In genomic region chr3:52231502-52232278, GRCh38 we compare ENCODE assay signal across 8 cellular contexts. TPM values are rescaled to one million over a fixed set of nuclear protein-coding genes. Genes with fewer than 3 reads are reported as not detected.
A peak's percentile ranks its signal among the peaks of the same experiment; 100 is the strongest.
DNase-seq lines count a peak whose midpoint lies in the region; ATAC-seq, FAIRE-seq and TF ChIP-seq lines count a peak whose summit lies in the region.

No MANE protein-coding gene starts in this region.

- H3K4me3 ChIP-seq in Loucy (ENCODE audit: low read length, poor library complexity, severe bottlenecking) (no peak overlapping the region), WERI-Rb-1 (ENCODE audit: low read depth, low read length) (no peak overlapping the region), body of pancreas (no peak overlapping the region), HepG2 (replicated peaks in 1 of 3; ENCODE audit: insufficient read depth in 1 of 3, low read depth in 2 of 3, low read length in 3 of 3) (no peak overlapping the region)

- peak; percentile 82 for DNase-seq in GM12892 (ENCODE audit: insufficient read length)
- peak; percentile 47 for DNase-seq in WERI-Rb-1
- DNase-seq in body of pancreas: peak; percentile 77 to 83 (median 82)
- DNase-seq in HepG2 (ENCODE audit: low spot score): no peak
- DNase-seq in stimulated activated CD8-positive, alpha-beta memory T cell treated with anti-CD3 and anti-CD28 coated beads, Interleukin-12 subunit alpha, Interleukin-12 subunit beta, amount 100 ng/mL, for 1 hour (ENCODE audit: low read depth): peak; percentile 80
- no peak for DNase-seq in SW 1271 (lab: John Stamatoyannopoulos, UW)

- H3K79me2 ChIP-seq in Loucy (ENCODE audit: insufficient read depth, low read length) (peaks cover 22% of the 10 kb centered on the region), HepG2 (ENCODE audit: insufficient read depth, low read length) (peaks cover 11% of the 10 kb centered on the region)

- FAIRE-seq in GM12892 (lab: Jason Lieb, UNC) (no peak), HepG2 (lab: Jason Lieb, UNC) (no peak)

- H2AFZ ChIP-seq in Loucy (ENCODE audit: low read length) (no peak overlapping the region), HepG2 (ENCODE audit: low read length) (no peak overlapping the region)

- H3K9me3 ChIP-seq in Loucy (ENCODE audit: insufficient read depth, low read depth, low read length) (no peaks in the 10 kb centered on the region), WERI-Rb-1 (ENCODE audit: severe bottlenecking) (no peaks in the 10 kb centered on the region), body of pancreas (no peaks in the 10 kb centered on the region), HepG2 (ENCODE audit: low read length) (no peaks in the 10 kb centered on the region)

- H3K27ac ChIP-seq in WERI-Rb-1 (no peak overlapping the region), body of pancreas (no peak overlapping the region), HepG2 (ENCODE audit: extremely low read length, insufficient read depth, low read length) (no peak overlapping the region)

- intact Hi-C loops in body of pancreas (cut with DNase I) (loop anchor here (5.0 kb wide), 1 partner anchor 116 kb away; no protein-coding TSS in a partner anchor), HepG2 (cut with micrococcal nuclease; ENCODE audit: unreplicated experiment) (no loop called here)

- TF ChIP-seq POLR2A in GM12892 (IDR thresholded peaks at IDR 0.05; ENCODE audit: low read depth, low read length): no peak
- no peak for TF ChIP-seq POLR2A in body of pancreas (IDR thresholded peaks at IDR 0.05)
- TF ChIP-seq POLR2A in HepG2 (IDR thresholded peaks at IDR 0.05; ENCODE audit: insufficient read depth in 1 of 2, low read depth in 2 of 2, low read length in 2 of 2): no peak

- ATAC-seq in body of pancreas (peak; percentile 74), HepG2 (peak; percentile 65), GM18907 (IDR thresholded peaks at IDR 0.05; ENCODE audit: unreplicated experiment) (no peak)

- H3K36me3 ChIP-seq in Loucy (ENCODE audit: insufficient read depth, low read length): peaks cover 29% of the 10 kb centered on the region; the same call in 1 of the 2 replicates
- peaks cover 8% of the 10 kb centered on the region for H3K36me3 ChIP-seq in WERI-Rb-1
- peaks cover 0 to 7% of the 10 kb centered on the region in 2 donors for H3K36me3 ChIP-seq in body of pancreas (replicated peaks in 1 of 2; ENCODE audit: insufficient read depth in 1 of 2, low read depth in 2 of 2)
- H3K36me3 ChIP-seq in HepG2 (replicated peaks in 1 of 2; ENCODE audit: control insufficient read depth in 1 of 2, insufficient read depth in 2 of 2, low read length in 2 of 2): peaks cover 21 to 50% of the 10 kb centered on the region in 2 experiments

- POLR2A ChIA-PET in HepG2 (lab: Yijun Ruan, JAX): interaction anchor here (1.1 to 2.2 kb wide), 2 partner anchors 46 to 58 kb away, joined by 7 read pairs; partner anchors contain the start of gene WDR82

- BruUV-seq in HepG2 (replicated peaks; lab: Mats Ljungman, UMichigan): no TSS peak

- CTCF ChIA-PET in HepG2 (lab: Yijun Ruan, JAX; ENCODE audit: low intra/inter-chr PET ratio, low total read pairs): interaction anchor here (1.1 kb wide), 3 partner anchors 34 to 153 kb away, joined by 3 to 10 read pairs (median 3); no protein-coding TSS in a partner anchor

- H3K4me2 ChIP-seq in Loucy (ENCODE audit: low read depth, low read length, poor library complexity, severe bottlenecking) (no peak overlapping the region), HepG2 (ENCODE audit: low read depth, low read length) (no peak overlapping the region)

- H3K27me3 ChIP-seq in Loucy (ENCODE audit: insufficient read depth, low read length, poor library complexity, severe bottlenecking): no peaks in the 10 kb centered on the region
- H3K27me3 ChIP-seq in WERI-Rb-1 (ENCODE audit: insufficient read depth, low read depth, severe bottlenecking): no peaks in the 10 kb centered on the region
- no peaks in the 10 kb centered on the region for H3K27me3 ChIP-seq in body of pancreas
- no peaks in the 10 kb centered on the region for H3K27me3 ChIP-seq in HepG2 (ENCODE audit: control insufficient read depth in 1 of 2, insufficient read depth in 2 of 2, low read length in 2 of 2)

- peaks cover 3% of the 10 kb centered on the region for H3K4me1 ChIP-seq in Loucy (ENCODE audit: insufficient read depth, low read length, poor library complexity, severe bottlenecking)
- peaks cover 6% of the 10 kb centered on the region for H3K4me1 ChIP-seq in body of pancreas
- H3K4me1 ChIP-seq in HepG2 (ENCODE audit: insufficient read depth, low read length): peaks cover 15% of the 10 kb centered on the region

- peak; percentile 82 for TF ChIP-seq CTCF in Loucy (conservative IDR thresholded peaks at IDR 0.05; ENCODE audit: low read length)
- TF ChIP-seq CTCF in WERI-Rb-1 (IDR thresholded peaks at IDR 0.05; ENCODE audit: low read depth, low read length): peak; percentile 87
- peak; percentile 84 to 93 (median 89) for TF ChIP-seq CTCF in body of pancreas (IDR thresholded peaks at IDR 0.05)
- TF ChIP-seq CTCF in HepG2 (CRISPR knock-in tag; IDR thresholded peaks at IDR 0.05): peak; percentile 91

- no peak for TF ChIP-seq EP300 in HepG2 (IDR thresholded peaks at IDR 0.05; ENCODE audit: low read depth in 2 of 2, low read length in 2 of 2)
- no peak for TF ChIP-seq EP300 in HepG2 (CRISPR knock-in tag; IDR thresholded peaks at IDR 0.05; ENCODE audit: borderline replicate concordance)

- H3K9ac ChIP-seq in Loucy (ENCODE audit: low read depth, low read length, poor library complexity, severe bottlenecking) (no peak overlapping the region), HepG2 (ENCODE audit: insufficient read depth, low read depth, low read length) (no peak overlapping the region)

- no peaks in the 10 kb centered on the region for H3K9me2 ChIP-seq in Loucy (replicated peaks; ENCODE audit: low read depth, low read length)

- H4K20me1 ChIP-seq in Loucy (ENCODE audit: insufficient read depth, low read length, poor library complexity, severe bottlenecking): peaks cover 15% of the 10 kb centered on the region
- H4K20me1 ChIP-seq in HepG2 (ENCODE audit: insufficient read depth, low read length): peaks cover 17% of the 10 kb centered on the region

- in situ Hi-C loops in HepG2 (cut with HindIII; ENCODE audit: extremely low pct_ligation_motif_present, low pct_unique_long_range_greater_than_20kb): no loop called here

- WGBS in body of pancreas, 2 donors: 54 to 74% methylated on average over 13 to 30 of the region's 34 CpGs
- WGBS in HepG2 (ENCODE audit: low lambda C conversion rate): 92% methylated on average over 13 of the region's 34 CpGs

- TF ChIP-seq RAD21 in HepG2 (CRISPR knock-in tag; IDR thresholded peaks at IDR 0.05): peak; percentile 88

- H3F3A ChIP-seq in Loucy (ENCODE audit: low read depth): no peaks in the 10 kb centered on the region

RNA-seq across cellular contexts. Expression of gene TLR9, which starts 6.2 kb away (rescaled TPM):
- 0.30 TPM for polyA plus RNA-seq in GM12892 (2012; ENCODE audit: missing spikeins)
- total RNA-seq in body of pancreas (under 1 TPM in 1 of 2 donors, not detected in 1; 0.26 TPM), HepG2 (2016; rRNA removed; fragmentation: Illumina TruSeq; extraction: Trizol) (not detected in 2 replicates)
- total RNA-seq in HepG2 (2016; cell fraction: cytosol; rRNA removed; fragmentation: Illumina TruSeq; extraction: Trizol; ENCODE audit: low read depth): not detected in 2 replicates
- total RNA-seq in HepG2 (2016; cell fraction: insoluble cytoplasmic fraction; rRNA removed; fragmentation: Illumina TruSeq; extraction: Trizol): not detected in 2 replicates
- total RNA-seq in HepG2 (2016; cell fraction: membrane; rRNA removed; fragmentation: Illumina TruSeq; extraction: Trizol): not detected in 2 replicates
- total RNA-seq in HepG2 (2016; cell fraction: nucleus; rRNA removed; fragmentation: Illumina TruSeq; extraction: Trizol): not detected in 2 replicates
- polyA plus RNA-seq in HepG2 (2011; rRNA removed): 0.08 TPM in 1 of 2 replicates, not detected in the other
- polyA plus RNA-seq in HepG2 (2011; cell fraction: cytosol; rRNA removed): 0.01 TPM in 2 replicates
- 0.88 and 0.95 TPM in 2 replicates for polyA plus RNA-seq in HepG2 (2011; cell fraction: nucleus; rRNA removed)
- 0.31 TPM in 1 of 2 replicates, not detected in the other for polyA plus RNA-seq in HepG2 (2012)
- not detected in 2 replicates for polyA plus RNA-seq in HepG2 (2016; cell fraction: cytosol; fragmentation: Illumina TruSeq; extraction: Trizol; ENCODE audit: low read depth)
- not detected in 2 replicates for polyA plus RNA-seq in HepG2 (2016; cell fraction: insoluble cytoplasmic fraction; fragmentation: Illumina TruSeq; extraction: Trizol; ENCODE audit: low read depth)
- not detected in 2 replicates for polyA plus RNA-seq in HepG2 (2016; cell fraction: membrane; fragmentation: Illumina TruSeq; extraction: Trizol; ENCODE audit: low read depth)
- not detected in 2 replicates for polyA plus RNA-seq in HepG2 (2016; cell fraction: nucleus; fragmentation: Illumina TruSeq; extraction: Trizol; ENCODE audit: insufficient read depth, low read depth)
- polyA minus RNA-seq in HepG2 (2011; rRNA and poly(A)+ RNA removed; ENCODE audit: low replicate concordance): 0.14 TPM in 1 of 2 replicates, not detected in the other
- not detected in 2 replicates for polyA minus RNA-seq in HepG2 (2011; cell fraction: cytosol; rRNA and poly(A)+ RNA removed)
- polyA minus RNA-seq in HepG2 (2011; cell fraction: nucleus; rRNA and poly(A)+ RNA removed): 0.25 and 0.26 TPM in 2 replicates

RNA-seq across cellular contexts. Expression of gene TWF2, which starts 7.3 kb away (rescaled TPM):
- polyA plus RNA-seq in GM12892 (2012; ENCODE audit: missing spikeins): 26.4 TPM
- total RNA-seq in body of pancreas: 10 to 100 TPM; 26.7 to 35.8 TPM
- total RNA-seq in HepG2 (2016; rRNA removed; fragmentation: Illumina TruSeq; extraction: Trizol): 45.5 and 49.1 TPM in 2 replicates
- total RNA-seq in HepG2 (2016; cell fraction: cytosol; rRNA removed; fragmentation: Illumina TruSeq; extraction: Trizol; ENCODE audit: low read depth): 9.3 and 10.4 TPM in 2 replicates
- total RNA-seq in HepG2 (2016; cell fraction: insoluble cytoplasmic fraction; rRNA removed; fragmentation: Illumina TruSeq; extraction: Trizol): 46.7 and 47.5 TPM in 2 replicates
- total RNA-seq in HepG2 (2016; cell fraction: membrane; rRNA removed; fragmentation: Illumina TruSeq; extraction: Trizol): 18.1 and 19.8 TPM in 2 replicates
- total RNA-seq in HepG2 (2016; cell fraction: nucleus; rRNA removed; fragmentation: Illumina TruSeq; extraction: Trizol): 19.0 and 20.5 TPM in 2 replicates
- 108 and 123 TPM in 2 replicates for polyA plus RNA-seq in HepG2 (2011; rRNA removed)
- polyA plus RNA-seq in HepG2 (2011; cell fraction: cytosol; rRNA removed): 139 and 201 TPM in 2 replicates
- 105 and 112 TPM in 2 replicates for polyA plus RNA-seq in HepG2 (2011; cell fraction: nucleus; rRNA removed)
- polyA plus RNA-seq in HepG2 (2012): 63.2 and 85.2 TPM in 2 replicates
- polyA plus RNA-seq in HepG2 (2016; cell fraction: cytosol; fragmentation: Illumina TruSeq; extraction: Trizol; ENCODE audit: low read depth): 10.6 and 11.3 TPM in 2 replicates
- polyA plus RNA-seq in HepG2 (2016; cell fraction: insoluble cytoplasmic fraction; fragmentation: Illumina TruSeq; extraction: Trizol; ENCODE audit: low read depth): 55.3 and 58.3 TPM in 2 replicates
- 16.1 and 16.9 TPM in 2 replicates for polyA plus RNA-seq in HepG2 (2016; cell fraction: membrane; fragmentation: Illumina TruSeq; extraction: Trizol; ENCODE audit: low read depth)
- polyA plus RNA-seq in HepG2 (2016; cell fraction: nucleus; fragmentation: Illumina TruSeq; extraction: Trizol; ENCODE audit: insufficient read depth, low read depth): 37.2 and 39.4 TPM in 2 replicates
- polyA minus RNA-seq in HepG2 (2011; rRNA and poly(A)+ RNA removed; ENCODE audit: low replicate concordance): 46.6 and 135 TPM in 2 replicates
- polyA minus RNA-seq in HepG2 (2011; cell fraction: cytosol; rRNA and poly(A)+ RNA removed): 84.6 and 87.5 TPM in 2 replicates
- polyA minus RNA-seq in HepG2 (2011; cell fraction: nucleus; rRNA and poly(A)+ RNA removed): 18.5 and 25.0 TPM in 2 replicates

RNA-seq across cellular contexts. Expression of gene PPM1M, which starts 13.9 kb away (rescaled TPM):
- polyA plus RNA-seq in GM12892 (2012; ENCODE audit: missing spikeins): 24.1 TPM
- total RNA-seq in body of pancreas (10 to 100 TPM in 1 of 2 donors, 1 to 10 TPM in 1; 6.9 to 15.3 TPM), HepG2 (2016; rRNA removed; fragmentation: Illumina TruSeq; extraction: Trizol) (1.5 and 2.5 TPM in 2 replicates)
- total RNA-seq in HepG2 (2016; cell fraction: cytosol; rRNA removed; fragmentation: Illumina TruSeq; extraction: Trizol; ENCODE audit: low read depth): 0.91 and 1.1 TPM in 2 replicates
- 2.2 and 2.4 TPM in 2 replicates for total RNA-seq in HepG2 (2016; cell fraction: insoluble cytoplasmic fraction; rRNA removed; fragmentation: Illumina TruSeq; extraction: Trizol)
- total RNA-seq in HepG2 (2016; cell fraction: membrane; rRNA removed; fragmentation: Illumina TruSeq; extraction: Trizol): 2.7 and 3.5 TPM in 2 replicates
- total RNA-seq in HepG2 (2016; cell fraction: nucleus; rRNA removed; fragmentation: Illumina TruSeq; extraction: Trizol): 2.0 and 2.1 TPM in 2 replicates
- 5.9 and 6.9 TPM in 2 replicates for polyA plus RNA-seq in HepG2 (2011; rRNA removed)
- polyA plus RNA-seq in HepG2 (2011; cell fraction: cytosol; rRNA removed): 4.4 and 5.2 TPM in 2 replicates
- 20.6 and 21.3 TPM in 2 replicates for polyA plus RNA-seq in HepG2 (2011; cell fraction: nucleus; rRNA removed)
- polyA plus RNA-seq in HepG2 (2012): 4.0 and 4.5 TPM in 2 replicates
- 0.99 and 1.1 TPM in 2 replicates for polyA plus RNA-seq in HepG2 (2016; cell fraction: cytosol; fragmentation: Illumina TruSeq; extraction: Trizol; ENCODE audit: low read depth)
- 2.0 and 2.3 TPM in 2 replicates for polyA plus RNA-seq in HepG2 (2016; cell fraction: insoluble cytoplasmic fraction; fragmentation: Illumina TruSeq; extraction: Trizol; ENCODE audit: low read depth)
- polyA plus RNA-seq in HepG2 (2016; cell fraction: membrane; fragmentation: Illumina TruSeq; extraction: Trizol; ENCODE audit: low read depth): 2.3 and 2.5 TPM in 2 replicates
- 3.6 and 4.3 TPM in 2 replicates for polyA plus RNA-seq in HepG2 (2016; cell fraction: nucleus; fragmentation: Illumina TruSeq; extraction: Trizol; ENCODE audit: insufficient read depth, low read depth)
- polyA minus RNA-seq in HepG2 (2011; rRNA and poly(A)+ RNA removed; ENCODE audit: low replicate concordance): 8.9 and 14.9 TPM in 2 replicates
- 1.5 and 1.9 TPM in 2 replicates for polyA minus RNA-seq in HepG2 (2011; cell fraction: cytosol; rRNA and poly(A)+ RNA removed)
- 2.7 and 3.7 TPM in 2 replicates for polyA minus RNA-seq in HepG2 (2011; cell fraction: nucleus; rRNA and poly(A)+ RNA removed)

RNA-seq across cellular contexts. Expression of gene ALAS1, which starts 33.7 kb away (rescaled TPM):
- 58.3 TPM for polyA plus RNA-seq in GM12892 (2012; ENCODE audit: missing spikeins)
- 10 to 100 TPM; 13.5 to 63.6 TPM for total RNA-seq in body of pancreas
- total RNA-seq in HepG2 (2016; rRNA removed; fragmentation: Illumina TruSeq; extraction: Trizol): 36.0 and 40.2 TPM in 2 replicates
- total RNA-seq in HepG2 (2016; cell fraction: cytosol; rRNA removed; fragmentation: Illumina TruSeq; extraction: Trizol; ENCODE audit: low read depth): 9.6 and 11.6 TPM in 2 replicates
- 33.6 and 35.3 TPM in 2 replicates for total RNA-seq in HepG2 (2016; cell fraction: insoluble cytoplasmic fraction; rRNA removed; fragmentation: Illumina TruSeq; extraction: Trizol)
- total RNA-seq in HepG2 (2016; cell fraction: membrane; rRNA removed; fragmentation: Illumina TruSeq; extraction: Trizol): 14.0 and 14.5 TPM in 2 replicates
- 16.9 and 18.1 TPM in 2 replicates for total RNA-seq in HepG2 (2016; cell fraction: nucleus; rRNA removed; fragmentation: Illumina TruSeq; extraction: Trizol)
- 39.0 and 43.2 TPM in 2 replicates for polyA plus RNA-seq in HepG2 (2011; rRNA removed)
- polyA plus RNA-seq in HepG2 (2011; cell fraction: cytosol; rRNA removed): 41.2 and 50.6 TPM in 2 replicates
- 30.0 and 30.9 TPM in 2 replicates for polyA plus RNA-seq in HepG2 (2011; cell fraction: nucleus; rRNA removed)
- polyA plus RNA-seq in HepG2 (2012): 19.8 and 27.7 TPM in 2 replicates
- 3.9 and 4.3 TPM in 2 replicates for polyA plus RNA-seq in HepG2 (2016; cell fraction: cytosol; fragmentation: Illumina TruSeq; extraction: Trizol; ENCODE audit: low read depth)
- 27.6 and 42.4 TPM in 2 replicates for polyA plus RNA-seq in HepG2 (2016; cell fraction: insoluble cytoplasmic fraction; fragmentation: Illumina TruSeq; extraction: Trizol; ENCODE audit: low read depth)
- 6.8 and 7.1 TPM in 2 replicates for polyA plus RNA-seq in HepG2 (2016; cell fraction: membrane; fragmentation: Illumina TruSeq; extraction: Trizol; ENCODE audit: low read depth)
- polyA plus RNA-seq in HepG2 (2016; cell fraction: nucleus; fragmentation: Illumina TruSeq; extraction: Trizol; ENCODE audit: insufficient read depth, low read depth): 26.7 and 30.3 TPM in 2 replicates
- 49.6 and 54.7 TPM in 2 replicates for polyA minus RNA-seq in HepG2 (2011; rRNA and poly(A)+ RNA removed; ENCODE audit: low replicate concordance)
- 23.9 and 26.4 TPM in 2 replicates for polyA minus RNA-seq in HepG2 (2011; cell fraction: cytosol; rRNA and poly(A)+ RNA removed)
- polyA minus RNA-seq in HepG2 (2011; cell fraction: nucleus; rRNA and poly(A)+ RNA removed): 17.3 and 19.0 TPM in 2 replicates

RNA-seq across cellular contexts. Expression of gene WDR82, which starts 46.8 kb away (rescaled TPM):
- polyA plus RNA-seq in GM12892 (2012; ENCODE audit: missing spikeins): 34.7 TPM
- total RNA-seq in body of pancreas (10 to 100 TPM; 19.1 to 21.5 TPM), HepG2 (2016; rRNA removed; fragmentation: Illumina TruSeq; extraction: Trizol) (59.5 and 62.0 TPM in 2 replicates)
- total RNA-seq in HepG2 (2016; cell fraction: cytosol; rRNA removed; fragmentation: Illumina TruSeq; extraction: Trizol; ENCODE audit: low read depth): 6.3 and 6.7 TPM in 2 replicates
- 58.9 and 60.5 TPM in 2 replicates for total RNA-seq in HepG2 (2016; cell fraction: insoluble cytoplasmic fraction; rRNA removed; fragmentation: Illumina TruSeq; extraction: Trizol)
- 27.7 and 28.8 TPM in 2 replicates for total RNA-seq in HepG2 (2016; cell fraction: membrane; rRNA removed; fragmentation: Illumina TruSeq; extraction: Trizol)
- total RNA-seq in HepG2 (2016; cell fraction: nucleus; rRNA removed; fragmentation: Illumina TruSeq; extraction: Trizol): 32.4 and 32.6 TPM in 2 replicates
- 39.1 and 41.9 TPM in 2 replicates for polyA plus RNA-seq in HepG2 (2011; rRNA removed)
- polyA plus RNA-seq in HepG2 (2011; cell fraction: cytosol; rRNA removed): 23.5 and 37.7 TPM in 2 replicates
- polyA plus RNA-seq in HepG2 (2011; cell fraction: nucleus; rRNA removed): 10.7 and 14.5 TPM in 2 replicates
- polyA plus RNA-seq in HepG2 (2012): 48.3 and 52.2 TPM in 2 replicates
- polyA plus RNA-seq in HepG2 (2016; cell fraction: cytosol; fragmentation: Illumina TruSeq; extraction: Trizol; ENCODE audit: low read depth): 3.6 and 4.2 TPM in 2 replicates
- 60.6 and 66.1 TPM in 2 replicates for polyA plus RNA-seq in HepG2 (2016; cell fraction: insoluble cytoplasmic fraction; fragmentation: Illumina TruSeq; extraction: Trizol; ENCODE audit: low read depth)
- 13.9 and 15.0 TPM in 2 replicates for polyA plus RNA-seq in HepG2 (2016; cell fraction: membrane; fragmentation: Illumina TruSeq; extraction: Trizol; ENCODE audit: low read depth)
- 38.8 and 40.8 TPM in 2 replicates for polyA plus RNA-seq in HepG2 (2016; cell fraction: nucleus; fragmentation: Illumina TruSeq; extraction: Trizol; ENCODE audit: insufficient read depth, low read depth)
- polyA minus RNA-seq in HepG2 (2011; rRNA and poly(A)+ RNA removed; ENCODE audit: low replicate concordance): 52.7 and 77.7 TPM in 2 replicates
- 29.3 and 33.9 TPM in 2 replicates for polyA minus RNA-seq in HepG2 (2011; cell fraction: cytosol; rRNA and poly(A)+ RNA removed)
- 28.7 and 33.2 TPM in 2 replicates for polyA minus RNA-seq in HepG2 (2011; cell fraction: nucleus; rRNA and poly(A)+ RNA removed)

Comparison
In these comparisons a context has a peak if more than half of its experiments do, and no peak if none do; other contexts are left out.
1. DNase-seq: peak in GM12892 (single experiment), WERI-Rb-1 (single experiment), body of pancreas (4 of 4) and stimulated activated CD8-positive, alpha-beta memory T cell treated with anti-CD3 and anti-CD28 coated beads, Interleukin-12 subunit alpha, Interleukin-12 subunit beta, amount 100 ng/mL, for 1 hour (single experiment); none in HepG2 (single experiment) and SW 1271 (0 of 2).
2. Peak in every context shown above with its lines, with median percentiles within 50 percentile points of each other: CTCF ChIP-seq.